ENCODE assay signal across 19 cellular contexts in genomic region chr18:58674159-58674558, GRCh38. TPM values are rescaled to one million over a fixed set of nuclear protein-coding genes. Genes with fewer than 3 reads are reported as not detected.
A peak's percentile ranks its signal among the peaks of the same experiment; 100 is the strongest.
DNase-seq lines count a peak whose midpoint lies in the region; ATAC-seq, FAIRE-seq and TF ChIP-seq lines count a peak whose summit lies in the region.
"Had no signal": no experiment of that assay in that cellular context is flagged by ENCODE, and none has a peak within 500 bp of the region (broad histone marks: within the 10 kb centered on the region; RNA-seq: fewer than 3 reads in every experiment).

No MANE protein-coding gene starts in this region.

- peaks cover 75% of the 10 kb centered on the region for H3K4me1 ChIP-seq in HepG2 (ENCODE audit: insufficient read depth, low read length)
- H3K4me1 ChIP-seq in right lobe of liver = peaks cover 0 to 26% (median 9%) of the 10 kb centered on the region in 4 donors
- peaks cover 34% of the 10 kb centered on the region for H3K4me1 ChIP-seq in PC-9 (replicated peaks; ENCODE audit: insufficient read depth)
- peaks cover 15% of the 10 kb centered on the region for H3K4me1 ChIP-seq in OCI-LY7 (ENCODE audit: insufficient read depth, low read length, poor library complexity, severe bottlenecking)

- no peaks in the 10 kb centered on the region for H3K9me2 ChIP-seq in PC-9 (ENCODE audit: insufficient read depth)
- no peaks in the 10 kb centered on the region for H3K9me2 ChIP-seq in OCI-LY7 (ENCODE audit: insufficient read depth, low read length)

- no peak for FAIRE-seq in HepG2 (lab: Jason Lieb, UNC)

- CTCF ChIA-PET in HepG2 (lab: Yijun Ruan, JAX; ENCODE audit: low intra/inter-chr PET ratio, low total read pairs) = no interaction called here
- CTCF ChIA-PET in PC-9 (lab: Charles Lee) = no interaction called here
- CTCF ChIA-PET in OCI-LY7 (lab: Charles Lee; ENCODE audit: unreplicated experiment) = no interaction called here

- H3K36me3 ChIP-seq in HepG2 (replicated peaks in 1 of 2; ENCODE audit: control insufficient read depth in 1 of 2, insufficient read depth in 2 of 2, low read length in 2 of 2) = peaks cover 0 to 3% of the 10 kb centered on the region in 2 experiments; a peak in 1 of 5 replicates
- H3K36me3 ChIP-seq in right lobe of liver = no peaks in the 10 kb centered on the region
- H3K36me3 ChIP-seq in PC-9 (ENCODE audit: low read depth) = no peaks in the 10 kb centered on the region; the same call in 1 of the 2 replicates
- no peaks in the 10 kb centered on the region; the same call in 1 of the 2 replicates for H3K36me3 ChIP-seq in OCI-LY7 (ENCODE audit: insufficient read depth, low read length)
- H3K36me3 ChIP-seq: tibial nerve had no signal

- in situ Hi-C loops in HepG2 (cut with HindIII; ENCODE audit: extremely low pct_ligation_motif_present, low pct_unique_long_range_greater_than_20kb) = loop anchor here (25.0 kb wide), 1 partner anchor 662 kb away; no protein-coding TSS in a partner anchor

- DNase-seq in HepG2 (ENCODE audit: low spot score) = no peak
- no peak for DNase-seq in right lobe of liver
- DNase-seq in PC-9 = no peak
- DNase-seq in memory B cell (ENCODE audit: low spot score in 2 of 2) = no peak
- DNase-seq in GM03348 (ENCODE audit: low spot score) = no peak
- DNase-seq in OCI-LY7 (ENCODE audit: low spot score) = no peak
- DNase-seq: activated CD4-positive, CD25-positive, alpha-beta regulatory T cell; body of pancreas; DMS53; effector CD4-positive, alpha-beta T cell; H7; NCI-H748 treated with DMSO at 0.1 percent for 48 hours; nephron progenitor cell; RPMI8226; SW 1271 had no signal

- H2AFZ ChIP-seq in HepG2 (ENCODE audit: low read length) = no peak overlapping the region
- no peak overlapping the region for H2AFZ ChIP-seq in PC-9
- H2AFZ ChIP-seq in OCI-LY7 (ENCODE audit: low read length) = no peak overlapping the region

- POLR2A ChIA-PET in HepG2 (lab: Yijun Ruan, JAX) (no interaction called here), PC-9 (lab: Charles Lee; ENCODE audit: unreplicated experiment) (interaction anchor here (0.6 kb wide), 1 partner anchor 879 kb away, joined by 3 read pairs; no protein-coding TSS in a partner anchor), OCI-LY7 (lab: Charles Lee) (interaction anchor here (1.2 kb wide), 1 partner anchor 467 kb away, joined by 3 read pairs; no protein-coding TSS in a partner anchor)

- intact Hi-C loops in HepG2 (cut with micrococcal nuclease; ENCODE audit: unreplicated experiment) (loop anchor here (5.0 kb wide), 2 partner anchors 97 to 272 kb away; no protein-coding TSS in a partner anchor), right lobe of liver (cut with DNase I) (loop anchor here in 1 of 2 donors (10.0 kb wide), 1 partner anchor 139 kb away; no protein-coding TSS in a partner anchor), PC-9 (cut with micrococcal nuclease; ENCODE audit: unreplicated experiment) (no loop called here), OCI-LY7 (cut with micrococcal nuclease; ENCODE audit: unreplicated experiment) (loop anchor here (5.0 kb wide), 1 partner anchor 147 kb away; no protein-coding TSS in a partner anchor)

- peak overlapping the region; percentile 6 for H3K4me3 Mint-ChIP-seq in memory B cell

- no peaks in the 10 kb centered on the region for H3K9me3 Mint-ChIP-seq in memory B cell

- WGBS in HepG2 (ENCODE audit: low lambda C conversion rate) = 76% methylated on average over 5 of the region's 5 CpGs
- 88% methylated on average over 5 of the region's 5 CpGs for WGBS in right lobe of liver (ENCODE audit: insufficient coverage, low coverage, low lambda C conversion rate, missing lambda C conversion rate)

- BruUV-seq in HepG2 (replicated peaks; lab: Mats Ljungman, UMichigan) = no TSS peak
- no TSS peak for BruUV-seq in PC-9 (replicated peaks; lab: Mats Ljungman, UMichigan)
- no TSS peak for BruUV-seq in OCI-LY7 (replicated peaks; lab: Mats Ljungman, UMichigan)

- peaks cover 59% of the 10 kb centered on the region for H3K4me1 Mint-ChIP-seq in memory B cell

- H4K20me1 ChIP-seq in HepG2 (ENCODE audit: insufficient read depth, low read length) (peaks cover 28% of the 10 kb centered on the region), PC-9 (ENCODE audit: insufficient read depth) (0 out of 2 replicates have a peak, but pooled peaks cover 4% of the 10 kb centered on the region), OCI-LY7 (ENCODE audit: insufficient read depth, low read length) (no peaks in the 10 kb centered on the region)

- H3K4me3 ChIP-seq in HepG2 (replicated peaks in 1 of 3; ENCODE audit: insufficient read depth in 1 of 3, low read depth in 2 of 3, low read length in 3 of 3) (peak overlapping the region; percentile 90 to 94 (median 90)), right lobe of liver (no peak overlapping the region), PC-9 (no peak overlapping the region), OCI-LY7 (ENCODE audit: low read depth, low read length, poor library complexity, severe bottlenecking) (no peak overlapping the region)
- H3K4me3 ChIP-seq: body of pancreas, tibial nerve had no signal

- peaks cover 14% of the 10 kb centered on the region for H3K36me3 Mint-ChIP-seq in memory B cell

- H3K9me3 ChIP-seq in HepG2 (ENCODE audit: low read length) (no peaks in the 10 kb centered on the region), right lobe of liver (no peaks in the 10 kb centered on the region), PC-9 (ENCODE audit: insufficient read depth, low read depth) (no peaks in the 10 kb centered on the region), OCI-LY7 (ENCODE audit: low read length) (no peaks in the 10 kb centered on the region)
- H3K9me3 ChIP-seq: body of pancreas, tibial nerve had no signal

- H3K4me2 ChIP-seq in HepG2 (ENCODE audit: low read depth, low read length) = peak overlapping the region; percentile 80
- H3K4me2 ChIP-seq in PC-9 = peak overlapping the region; percentile 43
- H3K4me2 ChIP-seq in OCI-LY7 (ENCODE audit: low read length) = no peak overlapping the region

- TF ChIP-seq POLR2A in HepG2 (IDR thresholded peaks at IDR 0.05; ENCODE audit: insufficient read depth in 1 of 2, low read depth in 2 of 2, low read length in 2 of 2) (no peak), right lobe of liver (IDR thresholded peaks at IDR 0.05) (no peak)

- ATAC-seq in HepG2 (no peak), right lobe of liver (no peak), memory B cell (ENCODE audit: low read depth) (no peak), GM21717 (IDR thresholded peaks at IDR 0.05; ENCODE audit: unreplicated experiment) (no peak), GM19351 (IDR thresholded peaks at IDR 0.05; ENCODE audit: unreplicated experiment) (no peak)
- ATAC-seq: body of pancreas, left lobe of liver had no signal

- TF ChIP-seq CTCF in HepG2 (CRISPR knock-in tag; IDR thresholded peaks at IDR 0.05) (no peak), right lobe of liver (IDR thresholded peaks at IDR 0.05) (no peak), PC-9 (conservative IDR thresholded peaks at IDR 0.05) (no peak), OCI-LY7 (conservative IDR thresholded peaks at IDR 0.05; ENCODE audit: low read length) (no peak)

- H3K9ac ChIP-seq in HepG2 (ENCODE audit: insufficient read depth, low read depth, low read length) = peak overlapping the region; percentile 44; the same call in 1 of the 2 replicates

- peaks cover 22% of the 10 kb centered on the region for H3F3A ChIP-seq in PC-9 (ENCODE audit: insufficient read depth, low read depth)

- TF ChIP-seq EP300 in HepG2 (IDR thresholded peaks at IDR 0.05; ENCODE audit: low read depth in 2 of 2, low read length in 2 of 2) = no peak
- no peak for TF ChIP-seq EP300 in HepG2 (CRISPR knock-in tag; IDR thresholded peaks at IDR 0.05; ENCODE audit: borderline replicate concordance)

- H3K27me3 Mint-ChIP-seq in memory B cell = no peaks in the 10 kb centered on the region

- peak overlapping the region; percentile 6 for H3K27ac Mint-ChIP-seq in memory B cell
- H3K27ac Mint-ChIP-seq: nephron progenitor cell had no signal

- no peak for TF ChIP-seq RAD21 in HepG2 (CRISPR knock-in tag; IDR thresholded peaks at IDR 0.05)

- H3K79me2 ChIP-seq in HepG2 (ENCODE audit: insufficient read depth, low read length) (peaks cover 74% of the 10 kb centered on the region), PC-9 (ENCODE audit: low read depth) (peaks cover 72% of the 10 kb centered on the region), OCI-LY7 (ENCODE audit: insufficient read depth, low read depth, low read length) (peaks cover 16% of the 10 kb centered on the region)

- H3K27ac ChIP-seq in HepG2 (ENCODE audit: extremely low read length, insufficient read depth, low read length) (no peak overlapping the region), right lobe of liver (no peak overlapping the region), PC-9 (no peak overlapping the region), OCI-LY7 (ENCODE audit: low read depth, low read length, poor library complexity, severe bottlenecking) (no peak overlapping the region)
- H3K27ac ChIP-seq: body of pancreas, tibial nerve had no signal

- H3K27me3 ChIP-seq in HepG2 (ENCODE audit: control insufficient read depth in 1 of 2, insufficient read depth in 2 of 2, low read length in 2 of 2) (no peaks in the 10 kb centered on the region; a peak in 1 of 5 replicates), right lobe of liver (no peaks in the 10 kb centered on the region), PC-9 (ENCODE audit: insufficient read depth, low read depth) (no peaks in the 10 kb centered on the region)
- H3K27me3 ChIP-seq: body of pancreas, tibial nerve had no signal

RNA-seq across cellular contexts. Expression of gene MALT1, which starts 2.9 kb away (rescaled TPM):
- total RNA-seq in HepG2 (2016; rRNA removed; fragmentation: Illumina TruSeq; extraction: Trizol) = 43.9 and 58.3 TPM in 2 replicates
- 12.6 and 16.9 TPM in 2 replicates for total RNA-seq in HepG2 (2016; cell fraction: cytosol; rRNA removed; fragmentation: Illumina TruSeq; extraction: Trizol; ENCODE audit: low read depth)
- total RNA-seq in HepG2 (2016; cell fraction: insoluble cytoplasmic fraction; rRNA removed; fragmentation: Illumina TruSeq; extraction: Trizol) = 42.4 and 58.8 TPM in 2 replicates
- 24.9 and 27.8 TPM in 2 replicates for total RNA-seq in HepG2 (2016; cell fraction: membrane; rRNA removed; fragmentation: Illumina TruSeq; extraction: Trizol)
- 42.9 and 45.6 TPM in 2 replicates for total RNA-seq in HepG2 (2016; cell fraction: nucleus; rRNA removed; fragmentation: Illumina TruSeq; extraction: Trizol)
- 58.7 and 89.0 TPM in 2 replicates for polyA plus RNA-seq in HepG2 (2011; rRNA removed)
- 25.9 and 33.0 TPM in 2 replicates for polyA plus RNA-seq in HepG2 (2011; cell fraction: cytosol; rRNA removed)
- polyA plus RNA-seq in HepG2 (2011; cell fraction: nucleus; rRNA removed) = 93.3 and 107 TPM in 2 replicates
- polyA plus RNA-seq in HepG2 (2012) = 35.2 and 39.1 TPM in 2 replicates
- polyA plus RNA-seq in HepG2 (2016; cell fraction: cytosol; fragmentation: Illumina TruSeq; extraction: Trizol; ENCODE audit: low read depth) = 4.8 and 5.1 TPM in 2 replicates
- 31.6 and 31.8 TPM in 2 replicates for polyA plus RNA-seq in HepG2 (2016; cell fraction: insoluble cytoplasmic fraction; fragmentation: Illumina TruSeq; extraction: Trizol; ENCODE audit: low read depth)
- polyA plus RNA-seq in HepG2 (2016; cell fraction: membrane; fragmentation: Illumina TruSeq; extraction: Trizol; ENCODE audit: low read depth) = 8.4 and 9.1 TPM in 2 replicates
- polyA plus RNA-seq in HepG2 (2016; cell fraction: nucleus; fragmentation: Illumina TruSeq; extraction: Trizol; ENCODE audit: insufficient read depth, low read depth) = 36.3 and 37.2 TPM in 2 replicates
- polyA minus RNA-seq in HepG2 (2011; rRNA and poly(A)+ RNA removed; ENCODE audit: low replicate concordance) = 20.1 and 50.7 TPM in 2 replicates
- polyA minus RNA-seq in HepG2 (2011; cell fraction: cytosol; rRNA and poly(A)+ RNA removed) = 50.6 and 52.2 TPM in 2 replicates
- polyA minus RNA-seq in HepG2 (2011; cell fraction: nucleus; rRNA and poly(A)+ RNA removed) = 154 and 172 TPM in 2 replicates
- total RNA-seq in right lobe of liver = 10 to 100 TPM in 3 of 6 experiments, 1 to 10 TPM in 3; 9.2 to 16.0 (median 10.2) TPM
- total RNA-seq in PC-9 (2021) = 19.0 and 19.6 TPM in 2 replicates
- 14.4 and 15.5 TPM in 2 replicates for total RNA-seq in OCI-LY7 (2014; rRNA removed; shearing (Covaris generic))
- total RNA-seq in OCI-LY7 (2022) = 18.5 and 20.4 TPM in 2 replicates

RNA-seq across cellular contexts. Expression of gene ALPK2, which starts 45.3 kb away (rescaled TPM):
- total RNA-seq in HepG2 (2016; rRNA removed; fragmentation: Illumina TruSeq; extraction: Trizol) (0.21 and 0.31 TPM in 2 replicates), right lobe of liver (10 to 100 TPM in 3 of 6 experiments, 1 to 10 TPM in 2, under 1 TPM in 1; 0.66 to 27.9 (median 8.4) TPM), PC-9 (2021) (0.10 and 0.28 TPM in 2 replicates), OCI-LY7 (2022) (not detected in 2 replicates)
- total RNA-seq in HepG2 (2016; cell fraction: cytosol; rRNA removed; fragmentation: Illumina TruSeq; extraction: Trizol; ENCODE audit: low read depth) = 0.09 and 0.10 TPM in 2 replicates
- 0.21 and 0.24 TPM in 2 replicates for total RNA-seq in HepG2 (2016; cell fraction: insoluble cytoplasmic fraction; rRNA removed; fragmentation: Illumina TruSeq; extraction: Trizol)
- total RNA-seq in HepG2 (2016; cell fraction: membrane; rRNA removed; fragmentation: Illumina TruSeq; extraction: Trizol) = 0.06 and 0.07 TPM in 2 replicates
- 0.75 and 1.1 TPM in 2 replicates for total RNA-seq in HepG2 (2016; cell fraction: nucleus; rRNA removed; fragmentation: Illumina TruSeq; extraction: Trizol)
- polyA plus RNA-seq in HepG2 (2011; rRNA removed) = 2.4 and 3.9 TPM in 2 replicates
- 1.0 and 1.5 TPM in 2 replicates for polyA plus RNA-seq in HepG2 (2011; cell fraction: cytosol; rRNA removed)
- 9.1 and 12.8 TPM in 2 replicates for polyA plus RNA-seq in HepG2 (2011; cell fraction: nucleus; rRNA removed)
- polyA plus RNA-seq in HepG2 (2012) = 5.6 and 9.2 TPM in 2 replicates
- polyA plus RNA-seq in HepG2 (2016; cell fraction: cytosol; fragmentation: Illumina TruSeq; extraction: Trizol; ENCODE audit: low read depth) = 0.05 and 0.07 TPM in 2 replicates
- polyA plus RNA-seq in HepG2 (2016; cell fraction: insoluble cytoplasmic fraction; fragmentation: Illumina TruSeq; extraction: Trizol; ENCODE audit: low read depth) = 0.13 and 0.22 TPM in 2 replicates
- 0.09 and 0.14 TPM in 2 replicates for polyA plus RNA-seq in HepG2 (2016; cell fraction: membrane; fragmentation: Illumina TruSeq; extraction: Trizol; ENCODE audit: low read depth)
- 0.51 and 1.2 TPM in 2 replicates for polyA plus RNA-seq in HepG2 (2016; cell fraction: nucleus; fragmentation: Illumina TruSeq; extraction: Trizol; ENCODE audit: insufficient read depth, low read depth)
- polyA minus RNA-seq in HepG2 (2011; rRNA and poly(A)+ RNA removed; ENCODE audit: low replicate concordance) = 0.21 and 2.9 TPM in 2 replicates
- polyA minus RNA-seq in HepG2 (2011; cell fraction: cytosol; rRNA and poly(A)+ RNA removed) = 1.4 and 2.6 TPM in 2 replicates
- 24.1 and 33.8 TPM in 2 replicates for polyA minus RNA-seq in HepG2 (2011; cell fraction: nucleus; rRNA and poly(A)+ RNA removed)
- total RNA-seq in OCI-LY7 (2014; rRNA removed; shearing (Covaris generic)) = not detected in 2 replicates

Comparison
In these comparisons a context has a peak if more than half of its experiments do, and no peak if none do; other contexts are left out.
1. H3K4me3 ChIP-seq: peak in HepG2 (3 of 3); none in right lobe of liver (0 of 3), PC-9 (single experiment) and OCI-LY7 (single experiment).